13 cellular contexts compared by ENCODE assay signal in genomic region chr4:38855466-38855865, GRCh38. TPM values are rescaled to one million over a fixed set of nuclear protein-coding genes. Genes with fewer than 3 reads are reported as not detected.
DNase-seq lines count a peak whose midpoint lies in the region; ATAC-seq and TF ChIP-seq lines count a peak whose summit lies in the region.
"Had no signal": no experiment of that assay in that cellular context is flagged by ENCODE, and none has a peak within 500 bp of the region (broad histone marks: within the 10 kb centered on the region; RNA-seq: fewer than 3 reads in every experiment).

No MANE protein-coding gene starts in this region.

- no peaks in the 10 kb centered on the region for H3K9me3 Mint-ChIP-seq in stimulated activated naive CD8-positive, alpha-beta T cell treated with anti-CD3 and anti-CD28 coated beads, Interleukin-15, Interleukin-2, amounts not matched to agents 100 ng/mL and 50 ng/mL, for 24 hours
- peaks cover 0 to 1% (median 0%) of the 10 kb centered on the region in 6 donors for H3K9me3 Mint-ChIP-seq in immature natural killer cell
- H3K9me3 Mint-ChIP-seq: activated naive CD4-positive, alpha-beta T cell treated with anti-CD3 and anti-CD28 coated beads, Interleukin-2, amount 50 U/mL, for 72 hours had no signal

- H3K4me3 ChIP-seq in Peyer's patch = peak overlapping the region in 3 of 4 donors; percentile 20 to 47 (median 23)

- H3K27ac Mint-ChIP-seq in stimulated activated naive CD8-positive, alpha-beta T cell treated with anti-CD3 and anti-CD28 coated beads, Interleukin-15, Interleukin-2, amounts not matched to agents 100 ng/mL and 50 ng/mL, for 24 hours = peak overlapping the region; percentile 86
- H3K27ac Mint-ChIP-seq in immature natural killer cell = peak overlapping the region in 5 of 6 donors; percentile 18 to 83 (median 68)
- H3K27ac Mint-ChIP-seq: nephron progenitor cell had no signal

- peak overlapping the region in 2 of 4 donors; percentile 73 to 78 for H3K27ac ChIP-seq in Peyer's patch
- H3K27ac ChIP-seq: C4-2B, WERI-Rb-1 had no signal

- H3K27me3 ChIP-seq in Peyer's patch = no peaks in the 10 kb centered on the region

- H3K4me3 Mint-ChIP-seq in stimulated activated naive CD8-positive, alpha-beta T cell treated with anti-CD3 and anti-CD28 coated beads, Interleukin-15, Interleukin-2, amounts not matched to agents 100 ng/mL and 50 ng/mL, for 24 hours = peak overlapping the region; percentile 85
- H3K4me3 Mint-ChIP-seq in immature natural killer cell = peak overlapping the region; percentile 83 to 91 (median 86)
- H3K4me3 Mint-ChIP-seq: nephron progenitor cell had no signal

- no peak for TF ChIP-seq CTCF in Peyer's patch (IDR thresholded peaks at IDR 0.05)

- no peak for DNase-seq in stimulated activated naive CD8-positive, alpha-beta T cell treated with anti-CD3 and anti-CD28 coated beads, Interleukin-15, Interleukin-2, amounts not matched to agents 100 U/mL and 50 U/mL, for 24 hours
- DNase-seq in Peyer's patch (no peak), immature natural killer cell (no peak), SW480 (ENCODE audit: low spot score) (no peak), NCI-H187 (lab: John Stamatoyannopoulos, UW) (no peak), left cardiac atrium (no peak)
- DNase-seq in NK-92 treated with Interleukin-12 subunit alpha and Interleukin-12 subunit beta, amount 100 ng/mL, for 24 hours (lab: John Stamatoyannopoulos, UW) = no peak
- DNase-seq: foreskin fibroblast, nephron progenitor cell, WERI-Rb-1 had no signal

- peaks cover 0 to 4% (median 1%) of the 10 kb centered on the region in 4 donors for H3K4me1 ChIP-seq in Peyer's patch

- no peak for ATAC-seq in stimulated activated naive CD8-positive, alpha-beta T cell treated with anti-CD3 and anti-CD28 coated beads, Interleukin-15, Interleukin-2, amounts not matched to agents 100 U/mL and 50 U/mL, for 24 hours
- no peak for ATAC-seq in left cardiac atrium

- intact Hi-C loops in left cardiac atrium (cut with DNase I) = loop anchor here in 1 of 2 donors (5.0 kb wide), 1 partner anchor 98 kb away; no protein-coding TSS in a partner anchor

- H3K36me3 ChIP-seq in Peyer's patch = no peaks in the 10 kb centered on the region
- H3K36me3 ChIP-seq: WERI-Rb-1 had no signal

- peaks cover 44% of the 10 kb centered on the region for H3K4me1 Mint-ChIP-seq in stimulated activated naive CD8-positive, alpha-beta T cell treated with anti-CD3 and anti-CD28 coated beads, Interleukin-15, Interleukin-2, amounts not matched to agents 100 ng/mL and 50 ng/mL, for 24 hours (ENCODE audit: low read depth)
- H3K4me1 Mint-ChIP-seq in immature natural killer cell = peaks cover 13 to 24% of the 10 kb centered on the region in 2 donors

- H3K27me3 Mint-ChIP-seq in stimulated activated naive CD8-positive, alpha-beta T cell treated with anti-CD3 and anti-CD28 coated beads, Interleukin-15, Interleukin-2, amounts not matched to agents 100 ng/mL and 50 ng/mL, for 24 hours = no peaks in the 10 kb centered on the region
- H3K27me3 Mint-ChIP-seq in immature natural killer cell (ENCODE audit: low read depth in 3 of 3) = peaks cover 0 to 3% (median 0%) of the 10 kb centered on the region in 3 donors

- H3K36me3 Mint-ChIP-seq in stimulated activated naive CD8-positive, alpha-beta T cell treated with anti-CD3 and anti-CD28 coated beads, Interleukin-15, Interleukin-2, amounts not matched to agents 100 ng/mL and 50 ng/mL, for 24 hours (ENCODE audit: low read depth) = no peaks in the 10 kb centered on the region
- H3K36me3 Mint-ChIP-seq in immature natural killer cell = peaks cover 0 to 7% (median under 1%) of the 10 kb centered on the region in 3 donors

- H3K9me3 ChIP-seq in Peyer's patch = no peaks in the 10 kb centered on the region

- TF ChIP-seq POLR2A in Peyer's patch (IDR thresholded peaks at IDR 0.05) = no peak

RNA-seq across cellular contexts. Expression of gene TLR6, which starts 1.2 kb away (rescaled TPM):
- total RNA-seq in Peyer's patch (10 to 100 TPM in 1 of 4 donors, 1 to 10 TPM in 3; 1.5 to 14.9 (median 2.3) TPM), left cardiac atrium (1 to 10 TPM; 2.7 to 3.2 TPM)
- 1 to 10 TPM; 1.9 to 4.8 (median 3.9) TPM for polyA plus RNA-seq in immature natural killer cell

RNA-seq across cellular contexts. Expression of gene FAM114A1, which starts 12.1 kb away (rescaled TPM):
- total RNA-seq in Peyer's patch (100 to 1,000 TPM in 1 of 4 donors, 10 to 100 TPM in 3; 52.2 to 106 (median 69.0) TPM), left cardiac atrium (10 to 100 TPM; 38.3 to 49.2 TPM)
- polyA plus RNA-seq in immature natural killer cell = not detected

RNA-seq across cellular contexts. Expression of gene TLR1, which starts 50.9 kb away (rescaled TPM):
- total RNA-seq in Peyer's patch (10 to 100 TPM in 2 of 4 donors, 1 to 10 TPM in 2; 2.3 to 33.8 (median 8.5) TPM), left cardiac atrium (1 to 10 TPM; 6.9 to 8.2 TPM)
- 10 to 100 TPM; 16.6 to 24.7 (median 20.0) TPM for polyA plus RNA-seq in immature natural killer cell
